ENCODE assay signal across 8 cellular contexts in genomic region chr5:132963175-132964104, GRCh38. TPM values are rescaled to one million over a fixed set of nuclear protein-coding genes. Genes with fewer than 3 reads are reported as not detected.
DNase-seq lines count a peak whose midpoint lies in the region; ATAC-seq and TF ChIP-seq lines count a peak whose summit lies in the region.

AFF4 (minus strand) TSS chr5:132963634; CDS start chr5:132937189, 26,445 bp downstream.

- TF ChIP-seq CTCF in LNCaP clone FGC (IDR thresholded peaks at IDR 0.05; ENCODE audit: control insufficient read depth, extremely low read depth, insufficient read depth) = no peak
- TF ChIP-seq CTCF in foreskin keratinocyte (conservative IDR thresholded peaks at IDR 0.05) = no peak

- peaks cover 14% of the 10 kb centered on the region for H3K4me1 ChIP-seq in foreskin keratinocyte
- peaks cover 8% of the 10 kb centered on the region for H3K4me1 ChIP-seq in neuron (ENCODE audit: insufficient read depth, low read length)
- peaks cover 0 to 33% (median 27%) of the 10 kb centered on the region in 5 donors for H3K4me1 ChIP-seq in subcutaneous abdominal adipose tissue (ENCODE audit: control insufficient read depth in 5 of 5, insufficient read depth in 5 of 5, low read length in 5 of 5)

- peak within 1 kb of the TSS; percentile 64 for H2AFZ ChIP-seq in neuron (ENCODE audit: low read depth, low read length)

- peak within 1 kb of the TSS; percentile 70 to 99 (median 95) for H3K9ac ChIP-seq in subcutaneous abdominal adipose tissue (ENCODE audit: low read length in 5 of 5)

- H3K36me3 ChIP-seq in neuron (ENCODE audit: insufficient read depth, low read length) (peaks cover 6% of the 10 kb centered on the region), subcutaneous abdominal adipose tissue (ENCODE audit: control insufficient read depth in 5 of 5, insufficient read depth in 5 of 5, low read length in 5 of 5) (no peaks in the 10 kb centered on the region)

- H3K27me3 ChIP-seq in foreskin keratinocyte (no peaks in the 10 kb centered on the region), neuron (ENCODE audit: insufficient read depth, low read length) (no peaks in the 10 kb centered on the region), subcutaneous abdominal adipose tissue (ENCODE audit: control insufficient read depth in 5 of 5, insufficient read depth in 4 of 5, low read length in 5 of 5) (no peaks in the 10 kb centered on the region)

- H3K27ac ChIP-seq in foreskin keratinocyte (peak within 1 kb of the TSS; percentile 89), subcutaneous abdominal adipose tissue (ENCODE audit: low read depth, low read length) (peak within 1 kb of the TSS; percentile 97)

- peaks cover 1% of the 10 kb centered on the region for H3K9me3 ChIP-seq in neuron (ENCODE audit: low read length)
- no peaks in the 10 kb centered on the region for H3K9me3 ChIP-seq in subcutaneous abdominal adipose tissue (ENCODE audit: control insufficient read depth in 5 of 5, low read length in 5 of 5)

- H3K4me3 ChIP-seq in LNCaP clone FGC (ENCODE audit: low read depth, low read length) (peak within 1 kb of the TSS; percentile 88), neuron (ENCODE audit: low read length) (peak within 1 kb of the TSS; percentile 58), subcutaneous abdominal adipose tissue (ENCODE audit: low read depth in 1 of 5, low read length in 5 of 5) (peak within 1 kb of the TSS; percentile 56 to 93 (median 74))

- DNase-seq in ELF-1 (ENCODE audit: low read depth, low spot score) = peak; percentile 97
- DNase-seq in GOT3 (lab: John Stamatoyannopoulos, UW) = peak; percentile 99
- peak; percentile 96 for DNase-seq in LNCaP clone FGC (ENCODE audit: low read depth)
- DNase-seq in SHP77 treated with DMSO at 0.1 percent for 48 hours (lab: John Stamatoyannopoulos, UW) = peak; percentile 80
- peak; percentile 79 for DNase-seq in activated gamma-delta T cell treated with anti-CD3 and anti-CD28 coated beads, Interleukin-2, amount 50 U/mL, for 16 hours (ENCODE audit: low read depth)
- peak; percentile 80 to 90 for DNase-seq in foreskin keratinocyte

- peak; percentile 90 for ATAC-seq in foreskin keratinocyte

RNA-seq across cellular contexts. Expression of gene AFF4, which starts in this region (rescaled TPM):
- 52.0 and 58.0 TPM in 2 replicates for total RNA-seq in foreskin keratinocyte
- 6.4 and 6.9 TPM in 2 replicates for polyA plus RNA-seq in foreskin keratinocyte

Comparison
In these comparisons a context has a peak if more than half of its experiments do, and no peak if none do; other contexts are left out.
1. Peak in every context shown above with its lines: DNase-seq, ATAC-seq, H3K4me3 ChIP-seq and H3K27ac ChIP-seq.